Comparison of ENCODE assay signal across 8 cellular contexts in the genomic region with DNA sequence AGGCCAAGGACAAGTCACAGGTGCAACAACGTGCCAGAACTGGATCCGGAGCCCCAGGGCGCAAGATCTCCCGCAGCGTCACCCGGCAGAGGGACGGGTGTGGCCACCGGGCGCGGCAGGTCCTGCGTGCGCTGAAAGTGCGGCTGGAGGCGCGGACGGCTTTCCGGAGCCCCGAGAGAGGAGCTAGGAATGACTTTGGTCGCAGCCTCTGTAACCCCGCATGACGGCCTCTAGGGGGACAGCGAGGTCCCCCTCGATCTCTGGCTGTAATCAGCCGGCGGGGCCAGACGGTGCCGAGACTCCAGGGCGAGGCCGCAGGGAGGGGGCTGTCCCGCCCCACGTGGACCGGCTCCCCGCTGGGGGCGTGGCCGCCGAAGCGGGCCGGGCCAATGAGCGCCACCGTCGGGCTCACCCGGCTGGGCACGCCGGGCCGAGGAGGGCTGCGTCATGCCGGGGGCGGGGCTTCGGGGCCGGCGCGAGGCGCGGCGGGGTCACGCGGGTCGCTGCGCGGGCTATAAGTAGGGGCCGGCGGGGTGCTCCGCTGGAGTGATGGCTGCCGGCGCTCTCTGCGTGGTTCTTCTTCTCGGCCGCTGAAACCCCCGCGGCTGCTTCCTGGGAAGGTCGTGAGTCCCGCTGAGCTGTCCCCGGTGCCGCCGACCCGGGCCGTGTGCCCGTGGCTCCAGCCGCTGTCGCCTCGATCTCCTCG. TPM values are rescaled to one million over a fixed set of nuclear protein-coding genes. Genes with fewer than 3 reads are reported as not detected.
DNase-seq lines count a peak whose midpoint lies in the region; ATAC-seq and TF ChIP-seq lines count a peak whose summit lies in the region.

A gene with protein sequence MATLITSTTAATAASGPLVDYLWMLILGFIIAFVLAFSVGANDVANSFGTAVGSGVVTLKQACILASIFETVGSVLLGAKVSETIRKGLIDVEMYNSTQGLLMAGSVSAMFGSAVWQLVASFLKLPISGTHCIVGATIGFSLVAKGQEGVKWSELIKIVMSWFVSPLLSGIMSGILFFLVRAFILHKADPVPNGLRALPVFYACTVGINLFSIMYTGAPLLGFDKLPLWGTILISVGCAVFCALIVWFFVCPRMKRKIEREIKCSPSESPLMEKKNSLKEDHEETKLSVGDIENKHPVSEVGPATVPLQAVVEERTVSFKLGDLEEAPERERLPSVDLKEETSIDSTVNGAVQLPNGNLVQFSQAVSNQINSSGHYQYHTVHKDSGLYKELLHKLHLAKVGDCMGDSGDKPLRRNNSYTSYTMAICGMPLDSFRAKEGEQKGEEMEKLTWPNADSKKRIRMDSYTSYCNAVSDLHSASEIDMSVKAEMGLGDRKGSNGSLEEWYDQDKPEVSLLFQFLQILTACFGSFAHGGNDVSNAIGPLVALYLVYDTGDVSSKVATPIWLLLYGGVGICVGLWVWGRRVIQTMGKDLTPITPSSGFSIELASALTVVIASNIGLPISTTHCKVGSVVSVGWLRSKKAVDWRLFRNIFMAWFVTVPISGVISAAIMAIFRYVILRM (plus strand): TSS at position 544 of the 706 bp plus-strand sequence. CDS start 890 bp downstream, outside the sequence.

- peaks cover 72% of the 10 kb centered on the region for H3K4me1 Mint-ChIP-seq in activated T-helper 1 cell treated with anti-CD3 and anti-CD28 coated beads, Interleukin-12 subunit alpha, Interleukin-12 subunit beta, Interleukin-2, Interleukin-4 antibody, amounts not matched to agents 30 ng/mL and 10 ng/mL and 1 ng/mL, durations not matched to agents 14 hours and 24 hours and 36 hours (ENCODE audit: low read depth)
- peaks cover 38 to 74% (median 58%) of the 10 kb centered on the region in 7 donors for H3K4me1 Mint-ChIP-seq in naive thymus-derived CD4-positive, alpha-beta T cell

- peak within 1 kb of the TSS; percentile 98 for H3K4me3 Mint-ChIP-seq in activated T-helper 1 cell treated with anti-CD3 and anti-CD28 coated beads, Interleukin-12 subunit alpha, Interleukin-12 subunit beta, Interleukin-2, Interleukin-4 antibody, amounts not matched to agents 30 ng/mL and 10 ng/mL and 1 ng/mL, durations not matched to agents 14 hours and 24 hours and 36 hours
- H3K4me3 Mint-ChIP-seq in naive thymus-derived CD4-positive, alpha-beta T cell: peak within 1 kb of the TSS; percentile 89 to 100 (median 93)

- H3K9ac ChIP-seq in DND-41 (ENCODE audit: low read depth, low read length) (peak within 1 kb of the TSS; percentile 98), KMS-11 (peak within 1 kb of the TSS; percentile 89)

- no peaks in the 10 kb centered on the region for H3K9me3 Mint-ChIP-seq in activated T-helper 1 cell treated with anti-CD3 and anti-CD28 coated beads, Interleukin-12 subunit alpha, Interleukin-12 subunit beta, Interleukin-2, Interleukin-4 antibody, amounts not matched to agents 30 ng/mL and 10 ng/mL and 1 ng/mL, durations not matched to agents 14 hours and 24 hours and 36 hours
- H3K9me3 Mint-ChIP-seq in naive thymus-derived CD4-positive, alpha-beta T cell: no peaks in the 10 kb centered on the region

- peak within 1 kb of the TSS; percentile 97 for H3K27ac ChIP-seq in DND-41 (ENCODE audit: low read length)
- H3K27ac ChIP-seq in KMS-11: peak within 1 kb of the TSS; percentile 76
- peak within 1 kb of the TSS; percentile 94 for H3K27ac ChIP-seq in naive thymus-derived CD4-positive, alpha-beta T cell (ENCODE audit: low read depth, low read length)

- peak within 1 kb of the TSS; percentile 92 for H3K27ac Mint-ChIP-seq in activated T-helper 1 cell treated with anti-CD3 and anti-CD28 coated beads, Interleukin-12 subunit alpha, Interleukin-12 subunit beta, Interleukin-2, Interleukin-4 antibody, amounts not matched to agents 30 ng/mL and 10 ng/mL and 1 ng/mL, durations not matched to agents 14 hours and 24 hours and 36 hours
- peak within 1 kb of the TSS; percentile 79 to 94 (median 91) for H3K27ac Mint-ChIP-seq in naive thymus-derived CD4-positive, alpha-beta T cell

- ATAC-seq in DND-41 (ENCODE audit: insufficient read depth, low read depth) (peak; percentile 88), GM21737 (IDR thresholded peaks at IDR 0.05; ENCODE audit: unreplicated experiment) (peak; percentile 89)
- ATAC-seq in naive thymus-derived CD4-positive, alpha-beta T cell: peak; percentile 98

- DNase-seq in DND-41 (peak; percentile 97), RKO (ENCODE audit: low spot score) (peak; percentile 95), fibroblast of gingiva (ENCODE audit: low read depth) (peak; percentile 93)
- peak; percentile 99 for DNase-seq in activated T-helper 1 cell treated with anti-CD3 and anti-CD28 coated beads, Interleukin-12 subunit alpha, Interleukin-12 subunit beta, Interleukin-2, Interleukin-4 antibody, amounts not matched to agents 30 ng/mL and 10 ng/mL and 1 ng/mL, durations not matched to agents 14 hours and 24 hours and 36 hours (ENCODE audit: low spot score)
- peak; percentile 95 to 100 (median 99) for DNase-seq in naive thymus-derived CD4-positive, alpha-beta T cell
- peak; percentile 96 to 98 (median 97) for DNase-seq in stimulated activated naive CD4-positive, alpha-beta T cell (lab: John Stamatoyannopoulos, UW)

- peaks cover 54% of the 10 kb centered on the region for H3K36me3 Mint-ChIP-seq in activated T-helper 1 cell treated with anti-CD3 and anti-CD28 coated beads, Interleukin-12 subunit alpha, Interleukin-12 subunit beta, Interleukin-2, Interleukin-4 antibody, amounts not matched to agents 30 ng/mL and 10 ng/mL and 1 ng/mL, durations not matched to agents 14 hours and 24 hours and 36 hours (ENCODE audit: low read depth)
- peaks cover 4 to 43% (median 14%) of the 10 kb centered on the region in 5 donors for H3K36me3 Mint-ChIP-seq in naive thymus-derived CD4-positive, alpha-beta T cell

- H4K20me1 ChIP-seq in DND-41 (ENCODE audit: insufficient read depth, low read length): peaks cover 16% of the 10 kb centered on the region; the same call in 1 of the 2 replicates
- H4K20me1 ChIP-seq in KMS-11 (ENCODE audit: insufficient read depth): no peaks in the 10 kb centered on the region

- peaks cover 52% of the 10 kb centered on the region for H3K79me2 ChIP-seq in DND-41 (ENCODE audit: insufficient read depth, low read length)
- H3K79me2 ChIP-seq in KMS-11 (ENCODE audit: insufficient read depth, low read depth): peaks cover 28% of the 10 kb centered on the region; the same call in 1 of the 2 replicates

- H3K4me1 ChIP-seq in DND-41 (ENCODE audit: insufficient read depth, low read length): peaks cover 50% of the 10 kb centered on the region
- H3K4me1 ChIP-seq in KMS-11 (ENCODE audit: low read depth, poor library complexity, severe bottlenecking): peaks cover 25% of the 10 kb centered on the region
- H3K4me1 ChIP-seq in naive thymus-derived CD4-positive, alpha-beta T cell (ENCODE audit: control insufficient read depth in 2 of 2, insufficient read depth in 2 of 2, low read length in 2 of 2): peaks cover 34 to 47% of the 10 kb centered on the region in 2 donors

- H3K27me3 Mint-ChIP-seq in activated T-helper 1 cell treated with anti-CD3 and anti-CD28 coated beads, Interleukin-12 subunit alpha, Interleukin-12 subunit beta, Interleukin-2, Interleukin-4 antibody, amounts not matched to agents 30 ng/mL and 10 ng/mL and 1 ng/mL, durations not matched to agents 14 hours and 24 hours and 36 hours (ENCODE audit: insufficient read depth): no peaks in the 10 kb centered on the region
- no peaks in the 10 kb centered on the region for H3K27me3 Mint-ChIP-seq in naive thymus-derived CD4-positive, alpha-beta T cell

- H3K4me3 ChIP-seq in DND-41 (ENCODE audit: low read depth in 1 of 2, low read length in 2 of 2): peak within 1 kb of the TSS; percentile 79 to 88
- H3K4me3 ChIP-seq in KMS-11 (IDR thresholded peaks at IDR 0.05; ENCODE audit: insufficient read depth, low read depth, low read length): peak within 1 kb of the TSS; percentile 14
- peak within 1 kb of the TSS; percentile 71 for H3K4me3 ChIP-seq in naive thymus-derived CD4-positive, alpha-beta T cell (ENCODE audit: low read length)

- intact Hi-C loops in activated T-helper 1 cell treated with anti-CD3 and anti-CD28 coated beads, Interleukin-12 subunit alpha, Interleukin-12 subunit beta, Interleukin-2, Interleukin-4 antibody, amounts not matched to agents 30 ng/mL and 10 ng/mL and 1 ng/mL, durations not matched to agents 14 hours and 24 hours and 36 hours (cut with micrococcal nuclease): loop anchor here (1.0 to 10.0 kb wide), 14 partner anchors 11 to 591 kb away; a partner anchor contains a TSS
- intact Hi-C loops in naive thymus-derived CD4-positive, alpha-beta T cell (cut with micrococcal nuclease): loop anchor here (1.0 to 10.0 kb wide), 16 partner anchors 14 to 1531 kb away; a partner anchor contains a TSS

- H3K4me2 ChIP-seq in DND-41 (ENCODE audit: insufficient read depth, low read length) (peak within 1 kb of the TSS; percentile 84), KMS-11 (peak within 1 kb of the TSS; percentile 88)

- POLR2A ChIA-PET in naive thymus-derived CD4-positive, alpha-beta T cell (lab: Charles Lee): interaction anchor here (1.0 to 10.0 kb wide), 10 partner anchors 9 to 105 kb away, joined by 3 to 418 read pairs (median 5); a partner anchor contains a TSS

- peak within 1 kb of the TSS; percentile 87 for H2AFZ ChIP-seq in DND-41 (ENCODE audit: low read depth, low read length)
- peak within 1 kb of the TSS; percentile 85 for H2AFZ ChIP-seq in KMS-11 (ENCODE audit: low read depth)

- peaks cover 40% of the 10 kb centered on the region for H3K36me3 ChIP-seq in DND-41 (ENCODE audit: insufficient read depth, low read length)
- H3K36me3 ChIP-seq in KMS-11 (ENCODE audit: insufficient read depth): peaks cover 8% of the 10 kb centered on the region; the same call in 1 of the 2 replicates
- peaks cover 9 to 30% (median 17%) of the 10 kb centered on the region in 3 experiments for H3K36me3 ChIP-seq in naive thymus-derived CD4-positive, alpha-beta T cell (ENCODE audit: control insufficient read depth in 2 of 3, insufficient read depth in 3 of 3, low read length in 3 of 3)

- peak; percentile 54 for TF ChIP-seq CTCF in DND-41 (IDR thresholded peaks at IDR 0.05; ENCODE audit: borderline replicate concordance, extremely low read depth, low read length, poor library complexity, severe bottlenecking)
- 0 out of 2 replicates have a peak, but pooled peaks have one; percentile 23 for TF ChIP-seq CTCF in KMS-11 (conservative IDR thresholded peaks at IDR 0.05; ENCODE audit: low read depth, low read length)

- H3K9me3 ChIP-seq in DND-41 (ENCODE audit: insufficient read depth, low read length, severe bottlenecking): no peaks in the 10 kb centered on the region
- no peaks in the 10 kb centered on the region for H3K9me3 ChIP-seq in naive thymus-derived CD4-positive, alpha-beta T cell (ENCODE audit: control insufficient read depth in 2 of 3, low read length in 3 of 3)

- H3K27me3 ChIP-seq in DND-41 (ENCODE audit: insufficient read depth, low read length, poor library complexity) (no peaks in the 10 kb centered on the region), KMS-11 (ENCODE audit: insufficient read depth, low read depth) (no peaks in the 10 kb centered on the region)
- no peaks in the 10 kb centered on the region for H3K27me3 ChIP-seq in naive thymus-derived CD4-positive, alpha-beta T cell (ENCODE audit: control insufficient read depth in 2 of 2, insufficient read depth in 2 of 2, low read length in 2 of 2)

- CTCF ChIA-PET in naive thymus-derived CD4-positive, alpha-beta T cell (lab: Charles Lee): interaction anchor here (1.4 to 5.2 kb wide), 3 partner anchors 12 to 45 kb away, joined by 5 to 87 read pairs (median 16); no protein-coding TSS in a partner anchor

RNA-seq across cellular contexts. Expression of the gene that starts here (rescaled TPM):
- total RNA-seq in activated T-helper 1 cell treated with anti-CD3 and anti-CD28 coated beads, Interleukin-12 subunit alpha, Interleukin-12 subunit beta, Interleukin-2, Interleukin-4 antibody, amounts not matched to agents 30 ng/mL and 10 ng/mL and 1 ng/mL, durations not matched to agents 14 hours and 24 hours and 36 hours: 164 and 172 TPM in 2 replicates
- total RNA-seq in naive thymus-derived CD4-positive, alpha-beta T cell: 100 to 1,000 TPM in 3 of 5 experiments, 10 to 100 TPM in 2; 94.4 to 164 (median 120) TPM
- polyA plus RNA-seq in naive thymus-derived CD4-positive, alpha-beta T cell: 10 to 100 TPM; 32.8 to 39.3 TPM

Comparison
In these comparisons a context has a peak if more than half of its experiments do, and no peak if none do; other contexts are left out.
1. Peak in every context shown above with its lines: DNase-seq, ATAC-seq, H3K4me3 ChIP-seq and H3K27ac ChIP-seq.
2. H3K4me3 ChIP-seq: peak in every context shown above with its lines; median percentile 84 in DND-41; 71 in naive thymus-derived CD4-positive, alpha-beta T cell; 14 in KMS-11.